ENCODE assay signal across 1 cellular context in genomic region chr17:44981221-44981968, GRCh38.
TF ChIP-seq lines count a peak whose summit lies in the region.

No MANE protein-coding gene starts in this region.

TF ChIP-seq in HepG2, 621 proteins besides CTCF, POLR2A, EP300 and RAD21 (continued from another document and continues in another):
- TF ChIP-seq, protein P1, sequence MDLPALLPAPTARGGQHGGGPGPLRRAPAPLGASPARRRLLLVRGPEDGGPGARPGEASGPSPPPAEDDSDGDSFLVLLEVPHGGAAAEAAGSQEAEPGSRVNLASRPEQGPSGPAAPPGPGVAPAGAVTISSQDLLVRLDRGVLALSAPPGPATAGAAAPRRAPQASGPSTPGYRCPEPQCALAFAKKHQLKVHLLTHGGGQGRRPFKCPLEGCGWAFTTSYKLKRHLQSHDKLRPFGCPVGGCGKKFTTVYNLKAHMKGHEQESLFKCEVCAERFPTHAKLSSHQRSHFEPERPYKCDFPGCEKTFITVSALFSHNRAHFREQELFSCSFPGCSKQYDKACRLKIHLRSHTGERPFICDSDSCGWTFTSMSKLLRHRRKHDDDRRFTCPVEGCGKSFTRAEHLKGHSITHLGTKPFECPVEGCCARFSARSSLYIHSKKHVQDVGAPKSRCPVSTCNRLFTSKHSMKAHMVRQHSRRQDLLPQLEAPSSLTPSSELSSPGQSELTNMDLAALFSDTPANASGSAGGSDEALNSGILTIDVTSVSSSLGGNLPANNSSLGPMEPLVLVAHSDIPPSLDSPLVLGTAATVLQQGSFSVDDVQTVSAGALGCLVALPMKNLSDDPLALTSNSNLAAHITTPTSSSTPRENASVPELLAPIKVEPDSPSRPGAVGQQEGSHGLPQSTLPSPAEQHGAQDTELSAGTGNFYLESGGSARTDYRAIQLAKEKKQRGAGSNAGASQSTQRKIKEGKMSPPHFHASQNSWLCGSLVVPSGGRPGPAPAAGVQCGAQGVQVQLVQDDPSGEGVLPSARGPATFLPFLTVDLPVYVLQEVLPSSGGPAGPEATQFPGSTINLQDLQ (CRISPR knock-in tag; IDR thresholded peaks at IDR 0.05): no peak
- TF ChIP-seq CBX5 (CRISPR knock-in tag; IDR thresholded peaks at IDR 0.05; ENCODE audit: borderline replicate concordance) (peak; percentile 32; the same call in 1 of the 2 replicates), FOXP4 (CRISPR knock-in tag; IDR thresholded peaks at IDR 0.05) (peak; percentile 41; the same call in 1 of the 2 replicates), ZNF138 (CRISPR knock-in tag; IDR thresholded peaks at IDR 0.05; ENCODE audit: low read depth) (no peak), MIER3 (CRISPR knock-in tag; IDR thresholded peaks at IDR 0.05; ENCODE audit: borderline replicate concordance) (peak; percentile 15; the same call in 1 of the 2 replicates), ELK4 (CRISPR knock-in tag; IDR thresholded peaks at IDR 0.05; ENCODE audit: borderline replicate concordance) (no peak), KAT7 (CRISPR knock-in tag; IDR thresholded peaks at IDR 0.05; ENCODE audit: borderline replicate concordance) (no peak), ATF4 (CRISPR knock-in tag; IDR thresholded peaks at IDR 0.05) (peak in 1 of 2 experiments; percentile 76; a peak in 1 of 4 replicates), HES4 (CRISPR knock-in tag; IDR thresholded peaks at IDR 0.05; ENCODE audit: borderline replicate concordance) (no peak), MED13 (CRISPR knock-in tag; IDR thresholded peaks at IDR 0.05) (no peak), ZSCAN29 (CRISPR knock-in tag; conservative IDR thresholded peaks at IDR 0.05) (no peak), ZC3H4 (CRISPR knock-in tag; IDR thresholded peaks at IDR 0.05; ENCODE audit: borderline replicate concordance) (no peak), ISL2 (CRISPR knock-in tag; IDR thresholded peaks at IDR 0.05) (no peak), ARNT (IDR thresholded peaks at IDR 0.05) (no peak), SRY (CRISPR knock-in tag; IDR thresholded peaks at IDR 0.05) (no peak), NONO (IDR thresholded peaks at IDR 0.05) (no peak), NONO (CRISPR knock-in tag; conservative IDR thresholded peaks at IDR 0.05) (no peak), ZNF143 (CRISPR knock-in tag; IDR thresholded peaks at IDR 0.05) (peak; percentile 35; the same call in 1 of the 2 replicates), ZNF557 (CRISPR knock-in tag; IDR thresholded peaks at IDR 0.05) (no peak), HDAC1 (CRISPR knock-in tag; IDR thresholded peaks at IDR 0.05) (peak; percentile 76), ZNF510 (CRISPR knock-in tag; IDR thresholded peaks at IDR 0.05; ENCODE audit: low read depth) (no peak), GFI1 (CRISPR knock-in tag; IDR thresholded peaks at IDR 0.05; ENCODE audit: borderline replicate concordance) (peak; percentile 99), ASH2L (IDR thresholded peaks at IDR 0.05; ENCODE audit: insufficient read length, low read depth, low read length) (peak; percentile 62), ARNTL (CRISPR knock-in tag; IDR thresholded peaks at IDR 0.05) (peak; percentile 57; the same call in 1 of the 2 replicates), HDAC2 (CRISPR knock-in tag; IDR thresholded peaks at IDR 0.05) (peak; percentile 50; the same call in 1 of the 2 replicates), ATF1 (CRISPR knock-in tag; IDR thresholded peaks at IDR 0.05) (peak; percentile 35; the same call in 1 of the 2 replicates), MXD4 (CRISPR knock-in tag; IDR thresholded peaks at IDR 0.05) (no peak), ZNF709 (CRISPR knock-in tag; IDR thresholded peaks at IDR 0.05) (0 out of 2 replicates have a peak, but pooled peaks have one; percentile 11), SYNCRIP (IDR thresholded peaks at IDR 0.05; ENCODE audit: insufficient read depth, low read depth, low read length) (no peak), ZGPAT (CRISPR knock-in tag; IDR thresholded peaks at IDR 0.05) (peak; percentile 72), ZNF703 (CRISPR knock-in tag; IDR thresholded peaks at IDR 0.05; ENCODE audit: borderline replicate concordance) (no peak), UBTF (CRISPR knock-in tag; IDR thresholded peaks at IDR 0.05) (0 out of 2 replicates have a peak, but pooled peaks have one; percentile 29), IRX3 (CRISPR knock-in tag; IDR thresholded peaks at IDR 0.05; ENCODE audit: borderline replicate concordance, low read depth) (no peak), ZIK1 (CRISPR knock-in tag; IDR thresholded peaks at IDR 0.05; ENCODE audit: borderline replicate concordance, low read depth) (no peak), POLR2AphosphoS5 (IDR thresholded peaks at IDR 0.05; ENCODE audit: low read depth, low read length) (no peak), SSRP1 (CRISPR knock-in tag; IDR thresholded peaks at IDR 0.05) (peak; percentile 41; the same call in 1 of the 2 replicates), REL (CRISPR knock-in tag; conservative IDR thresholded peaks at IDR 0.05) (no peak), ZNF614 (CRISPR knock-in tag; IDR thresholded peaks at IDR 0.05; ENCODE audit: borderline replicate concordance) (no peak)
- TF ChIP-seq, protein P2, sequence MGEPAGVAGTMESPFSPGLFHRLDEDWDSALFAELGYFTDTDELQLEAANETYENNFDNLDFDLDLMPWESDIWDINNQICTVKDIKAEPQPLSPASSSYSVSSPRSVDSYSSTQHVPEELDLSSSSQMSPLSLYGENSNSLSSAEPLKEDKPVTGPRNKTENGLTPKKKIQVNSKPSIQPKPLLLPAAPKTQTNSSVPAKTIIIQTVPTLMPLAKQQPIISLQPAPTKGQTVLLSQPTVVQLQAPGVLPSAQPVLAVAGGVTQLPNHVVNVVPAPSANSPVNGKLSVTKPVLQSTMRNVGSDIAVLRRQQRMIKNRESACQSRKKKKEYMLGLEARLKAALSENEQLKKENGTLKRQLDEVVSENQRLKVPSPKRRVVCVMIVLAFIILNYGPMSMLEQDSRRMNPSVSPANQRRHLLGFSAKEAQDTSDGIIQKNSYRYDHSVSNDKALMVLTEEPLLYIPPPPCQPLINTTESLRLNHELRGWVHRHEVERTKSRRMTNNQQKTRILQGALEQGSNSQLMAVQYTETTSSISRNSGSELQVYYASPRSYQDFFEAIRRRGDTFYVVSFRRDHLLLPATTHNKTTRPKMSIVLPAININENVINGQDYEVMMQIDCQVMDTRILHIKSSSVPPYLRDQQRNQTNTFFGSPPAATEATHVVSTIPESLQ (CRISPR knock-in tag; conservative IDR thresholded peaks at IDR 0.05): no peak
- TF ChIP-seq, protein P3, sequence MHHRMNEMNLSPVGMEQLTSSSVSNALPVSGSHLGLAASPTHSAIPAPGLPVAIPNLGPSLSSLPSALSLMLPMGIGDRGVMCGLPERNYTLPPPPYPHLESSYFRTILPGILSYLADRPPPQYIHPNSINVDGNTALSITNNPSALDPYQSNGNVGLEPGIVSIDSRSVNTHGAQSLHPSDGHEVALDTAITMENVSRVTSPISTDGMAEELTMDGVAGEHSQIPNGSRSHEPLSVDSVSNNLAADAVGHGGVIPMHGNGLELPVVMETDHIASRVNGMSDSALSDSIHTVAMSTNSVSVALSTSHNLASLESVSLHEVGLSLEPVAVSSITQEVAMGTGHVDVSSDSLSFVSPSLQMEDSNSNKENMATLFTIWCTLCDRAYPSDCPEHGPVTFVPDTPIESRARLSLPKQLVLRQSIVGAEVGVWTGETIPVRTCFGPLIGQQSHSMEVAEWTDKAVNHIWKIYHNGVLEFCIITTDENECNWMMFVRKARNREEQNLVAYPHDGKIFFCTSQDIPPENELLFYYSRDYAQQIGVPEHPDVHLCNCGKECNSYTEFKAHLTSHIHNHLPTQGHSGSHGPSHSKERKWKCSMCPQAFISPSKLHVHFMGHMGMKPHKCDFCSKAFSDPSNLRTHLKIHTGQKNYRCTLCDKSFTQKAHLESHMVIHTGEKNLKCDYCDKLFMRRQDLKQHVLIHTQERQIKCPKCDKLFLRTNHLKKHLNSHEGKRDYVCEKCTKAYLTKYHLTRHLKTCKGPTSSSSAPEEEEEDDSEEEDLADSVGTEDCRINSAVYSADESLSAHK (CRISPR knock-in tag; IDR thresholded peaks at IDR 0.05; ENCODE audit: borderline replicate concordance): no peak
